Comparison of ENCODE assay signal across 28 cellular contexts in genomic region chr6:32073613-32074012, GRCh38. TPM values are rescaled to one million over a fixed set of nuclear protein-coding genes. Genes with fewer than 3 reads are reported as not detected.
"Had no signal": no experiment of that assay in that cellular context is flagged by ENCODE, and none has a peak within 500 bp of the region (broad histone marks: within the 10 kb centered on the region; RNA-seq: fewer than 3 reads in every experiment).

No MANE protein-coding gene starts in this region.

- H3K9me3 Mint-ChIP-seq: effector memory CD8-positive, alpha-beta T cell; naive thymus-derived CD8-positive, alpha-beta T cell; neural progenitor cell; stimulated activated effector memory CD8-positive, alpha-beta T cell treated with anti-CD3 and anti-CD28 coated beads, Interleukin-12 subunit alpha, Interleukin-12 subunit beta, amount 100 ng/mL, for 72 hours had no signal

- H3K4me1 Mint-ChIP-seq: stimulated activated effector memory CD8-positive, alpha-beta T cell treated with anti-CD3 and anti-CD28 coated beads, Interleukin-12 subunit alpha, Interleukin-12 subunit beta, amount 100 ng/mL, for 72 hours had no signal

- H3K27ac ChIP-seq: coronary artery, gastrocnemius medialis, lower lobe of right lung, neural progenitor cell, prostate gland, right atrium auricular region, stomach, thyroid gland, vagina had no signal

- H3K36me3 ChIP-seq: gastrocnemius medialis, neural progenitor cell, prostate gland had no signal

- ATAC-seq: effector memory CD8-positive, alpha-beta T cell; gastrocnemius medialis; heart left ventricle; left colon; left ventricle myocardium superior; lower lobe of right lung; naive thymus-derived CD8-positive, alpha-beta T cell; stimulated activated effector memory CD8-positive, alpha-beta T cell treated with anti-CD3 and anti-CD28 coated beads, Interleukin-12 subunit alpha, Interleukin-12 subunit beta, amount 100 ng/mL, for 72 hours had no signal

- H3K4me3 ChIP-seq: coronary artery, gastrocnemius medialis, heart left ventricle, lower lobe of right lung, neural progenitor cell, prostate gland, right atrium auricular region, sigmoid colon, stomach, thyroid gland, vagina had no signal

- H3K27ac Mint-ChIP-seq: effector memory CD8-positive, alpha-beta T cell had no signal

- H3K4me3 Mint-ChIP-seq: effector memory CD8-positive, alpha-beta T cell; naive thymus-derived CD8-positive, alpha-beta T cell; neural progenitor cell; stimulated activated effector memory CD8-positive, alpha-beta T cell treated with anti-CD3 and anti-CD28 coated beads, Interleukin-12 subunit alpha, Interleukin-12 subunit beta, amount 100 ng/mL, for 72 hours had no signal

- H2AFZ ChIP-seq: neural progenitor cell had no signal

- H3K9ac ChIP-seq: neural progenitor cell had no signal

- H3K4me1 ChIP-seq: gastrocnemius medialis, lower lobe of right lung, prostate gland, sigmoid colon, stomach, thyroid gland, vagina had no signal

- DNase-seq: dermis blood vessel endothelial cell; effector memory CD8-positive, alpha-beta T cell; foreskin fibroblast; gastrocnemius medialis; heart left ventricle; hippocampal formation; kidney glomerular epithelial cell; left colon; left ventricle myocardium superior; lower lobe of right lung; naive thymus-derived CD8-positive, alpha-beta T cell; nucleus accumbens; sigmoid colon; stimulated activated CD4-positive, alpha-beta T cell treated with anti-CD3 and anti-CD28 coated beads, Interleukin-2, amount 100 ng/mL, for 24 hours; stimulated activated CD4-positive, alpha-beta T cell treated with anti-CD3 and anti-CD28 coated beads, Interleukin-4, amount 100 ng/mL, for 24 hours; stimulated activated naive CD4-positive, alpha-beta T cell treated with Interleukin-2 at 50 U/mL for 16 hours; stomach; thyroid gland; trophoblast cell had no signal

- H3K9me3 ChIP-seq: gastrocnemius medialis, heart left ventricle, lower lobe of right lung, prostate gland, right atrium auricular region, sigmoid colon, stomach, thyroid gland, vagina had no signal

- H3K27me3 ChIP-seq: gastrocnemius medialis, heart left ventricle, neural progenitor cell, right atrium auricular region, sigmoid colon, stomach, thyroid gland, vagina had no signal

- H3K36me3 Mint-ChIP-seq: neural progenitor cell; stimulated activated effector memory CD8-positive, alpha-beta T cell treated with anti-CD3 and anti-CD28 coated beads, Interleukin-12 subunit alpha, Interleukin-12 subunit beta, amount 100 ng/mL, for 72 hours had no signal

RNA-seq across cellular contexts. Expression of gene CYP21A2, which starts 35.4 kb away (rescaled TPM):
- total RNA-seq: glomerular endothelial cell, myocyte, skeletal muscle tissue, stomach had no signal
- polyA plus RNA-seq: naive thymus-derived CD8-positive, alpha-beta T cell had no signal
